In the genomic region with DNA sequence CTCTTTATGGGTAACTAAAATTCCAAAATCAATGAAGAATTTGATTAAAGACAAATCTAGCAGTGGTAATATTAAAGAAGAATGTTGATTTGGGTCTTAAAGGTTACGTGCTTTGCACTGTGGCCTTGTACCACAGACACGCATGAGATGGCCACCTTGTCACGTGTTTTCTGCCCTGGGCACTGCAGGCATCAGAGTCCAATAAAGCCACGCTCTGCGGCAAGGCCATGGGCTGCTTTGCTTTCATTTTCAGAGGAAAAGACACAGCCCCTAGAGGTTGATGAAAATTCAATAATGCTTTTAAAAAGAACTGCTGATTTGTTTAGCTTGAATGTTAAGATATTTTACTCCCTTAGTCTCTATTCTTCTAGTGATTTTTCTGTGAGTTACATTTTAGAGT, we compare ENCODE assay signal across 13 cellular contexts. TPM values are rescaled to one million over a fixed set of nuclear protein-coding genes. Genes with fewer than 3 reads are reported as not detected.
DNase-seq lines count a peak whose midpoint lies in the region; ATAC-seq, FAIRE-seq and TF ChIP-seq lines count a peak whose summit lies in the region.
"Had no signal": no experiment of that assay in that cellular context is flagged by ENCODE, and none has a peak within 500 bp of the region (broad histone marks: within the 10 kb centered on the region; RNA-seq: fewer than 3 reads in every experiment).

No MANE protein-coding gene starts in this region.

- no peaks in the 10 kb centered on the region for H4K20me1 ChIP-seq in K562 (replicated peaks; ENCODE audit: control insufficient read depth, insufficient read depth, low read length)

- no peaks in the 10 kb centered on the region for H3K9me1 ChIP-seq in K562 (ENCODE audit: control insufficient read depth, insufficient read depth, low read length)

- H3K4me1 ChIP-seq in K562 (replicated peaks in 1 of 2; ENCODE audit: control insufficient read depth in 2 of 2, insufficient read depth in 2 of 2, low read length in 2 of 2) (peaks cover 0 to 5% of the 10 kb centered on the region in 2 experiments; a peak in 3 of 5 replicates), neutrophil (ENCODE audit: control insufficient read depth in 1 of 2, insufficient read depth in 1 of 2, low read depth in 1 of 2, low read length in 1 of 2) (peaks cover 6 to 45% of the 10 kb centered on the region in 2 experiments)

- H3K27me3 ChIP-seq in K562 (ENCODE audit: control insufficient read depth in 2 of 2, insufficient read depth in 2 of 2, low read length in 2 of 2) (peaks cover 0 to 12% of the 10 kb centered on the region in 2 experiments; a peak in 2 of 5 replicates), neutrophil (no peaks in the 10 kb centered on the region)
- H3K27me3 ChIP-seq: stomach had no signal

- H2AFZ ChIP-seq in K562 (ENCODE audit: low read depth, low read length), result peak overlapping the region; percentile 28

- H3K9me3 ChIP-seq in K562 (replicated peaks; ENCODE audit: control insufficient read depth, insufficient read depth, low read depth, low read length), result no peaks in the 10 kb centered on the region
- no peaks in the 10 kb centered on the region for H3K9me3 ChIP-seq in neutrophil
- H3K9me3 ChIP-seq: stomach had no signal

- H3K4me3 ChIP-seq in K562, result no peak overlapping the region
- H3K4me3 ChIP-seq in neutrophil (ENCODE audit: low read depth in 1 of 2, low read length in 1 of 2), result no peak overlapping the region
- H3K4me3 ChIP-seq: stomach had no signal

- WGBS in K562 (ENCODE audit: insufficient coverage, low coverage, missing lambda C conversion rate), result 30% methylated on average over 5 of the region's 5 CpGs

- ATAC-seq in HG03565 (IDR thresholded peaks at IDR 0.05; ENCODE audit: unreplicated experiment), result peak; percentile 49
- ATAC-seq in K562, result peak; percentile 38; the same call in 2 of the 3 replicates
- ATAC-seq in HG03039 (IDR thresholded peaks at IDR 0.05; ENCODE audit: unreplicated experiment), result no peak

- BruUV-seq in K562 (replicated peaks; lab: Mats Ljungman, UMichigan), result no TSS peak

- no peak for FAIRE-seq in K562 (lab: Jason Lieb, UNC)

- H3K36me3 ChIP-seq in K562 (ENCODE audit: control insufficient read depth, insufficient read depth, low read length) (no peaks in the 10 kb centered on the region), neutrophil (no peaks in the 10 kb centered on the region)

- H3K4me2 ChIP-seq in K562 (ENCODE audit: insufficient read depth, low read length), result no peak overlapping the region

- intact Hi-C loops in K562 (cut with micrococcal nuclease), result loop anchor here (10.0 kb wide), 1 partner anchor 131 kb away; no protein-coding TSS in a partner anchor

- H3K9ac ChIP-seq in K562 (ENCODE audit: insufficient read depth in 1 of 2, low read depth in 2 of 2, low read length in 2 of 2), result no peak overlapping the region

- TF ChIP-seq EP300 in K562 (IDR thresholded peaks at IDR 0.05; ENCODE audit: low read length), result no peak

- no peak for TF ChIP-seq POLR2A in K562 (conservative IDR thresholded peaks at IDR 0.05)

- H3K27ac ChIP-seq in K562 (ENCODE audit: extremely low read depth, low read depth, low read length), result no peak overlapping the region
- H3K27ac ChIP-seq in neutrophil, result peak overlapping the region; percentile 28
- H3K27ac ChIP-seq: stomach had no signal

- no peaks in the 10 kb centered on the region for H3K79me2 ChIP-seq in K562 (ENCODE audit: control insufficient read depth, insufficient read depth, low read length)

- DNase-seq in EH (ENCODE audit: low read depth) (peak; percentile 65), K562 (ENCODE audit: extremely low read depth in 1 of 4, low spot score in 3 of 4) (no peak), kidney glomerular epithelial cell (lab: John Stamatoyannopoulos, UW) (no peak), T-helper 1 cell (no peak), NCI-H748 (lab: John Stamatoyannopoulos, UW; ENCODE audit: unreplicated experiment) (no peak)
- DNase-seq: activated T-cell treated with anti-CD3 and anti-CD28 coated beads for 4 hours, GF-D8, NCI-H1694, OCI-M1, stomach had no signal

- CTCF ChIA-PET in K562 (lab: Yijun Ruan, JAX; ENCODE audit: low intra/inter-chr PET ratio), result no interaction called here

- no peak for TF ChIP-seq CTCF in K562 (IDR thresholded peaks at IDR 0.05 in 2 of 3, conservative IDR thresholded peaks at IDR 0.05 in 1 of 3; ENCODE audit: insufficient read depth in 2 of 3, low read depth in 1 of 3, low read length in 3 of 3)
- TF ChIP-seq CTCF in neutrophil (IDR thresholded peaks at IDR 0.05), result no peak

- POLR2A ChIA-PET in K562 (lab: Yijun Ruan, JAX), result interaction anchor here (1.1 to 2.0 kb wide), 3 partner anchors 14 to 22 kb away, joined by 3 to 6 read pairs (median 4); no protein-coding TSS in a partner anchor

- TF ChIP-seq RAD21 in K562 (CRISPR knock-in tag; conservative IDR thresholded peaks at IDR 0.05 in 1 of 2, IDR thresholded peaks at IDR 0.05 in 1 of 2), result no peak

- in situ Hi-C loops in K562 (cut with MboI), result no loop called here

TF ChIP-seq in K562, 482 proteins besides CTCF, POLR2A, EP300 and RAD21:
- TF ChIP-seq TSC22D4 (tag; IDR thresholded peaks at IDR 0.05), result no peak
- TF ChIP-seq POLR3A (IDR thresholded peaks at IDR 0.05; ENCODE audit: borderline replicate concordance, extremely low read depth, insufficient read depth, insufficient read length), result no peak
- TF ChIP-seq, protein P1, sequence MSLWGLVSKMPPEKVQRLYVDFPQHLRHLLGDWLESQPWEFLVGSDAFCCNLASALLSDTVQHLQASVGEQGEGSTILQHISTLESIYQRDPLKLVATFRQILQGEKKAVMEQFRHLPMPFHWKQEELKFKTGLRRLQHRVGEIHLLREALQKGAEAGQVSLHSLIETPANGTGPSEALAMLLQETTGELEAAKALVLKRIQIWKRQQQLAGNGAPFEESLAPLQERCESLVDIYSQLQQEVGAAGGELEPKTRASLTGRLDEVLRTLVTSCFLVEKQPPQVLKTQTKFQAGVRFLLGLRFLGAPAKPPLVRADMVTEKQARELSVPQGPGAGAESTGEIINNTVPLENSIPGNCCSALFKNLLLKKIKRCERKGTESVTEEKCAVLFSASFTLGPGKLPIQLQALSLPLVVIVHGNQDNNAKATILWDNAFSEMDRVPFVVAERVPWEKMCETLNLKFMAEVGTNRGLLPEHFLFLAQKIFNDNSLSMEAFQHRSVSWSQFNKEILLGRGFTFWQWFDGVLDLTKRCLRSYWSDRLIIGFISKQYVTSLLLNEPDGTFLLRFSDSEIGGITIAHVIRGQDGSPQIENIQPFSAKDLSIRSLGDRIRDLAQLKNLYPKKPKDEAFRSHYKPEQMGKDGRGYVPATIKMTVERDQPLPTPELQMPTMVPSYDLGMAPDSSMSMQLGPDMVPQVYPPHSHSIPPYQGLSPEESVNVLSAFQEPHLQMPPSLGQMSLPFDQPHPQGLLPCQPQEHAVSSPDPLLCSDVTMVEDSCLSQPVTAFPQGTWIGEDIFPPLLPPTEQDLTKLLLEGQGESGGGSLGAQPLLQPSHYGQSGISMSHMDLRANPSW (CRISPR knock-in tag; IDR thresholded peaks at IDR 0.05), result no peak
- no peak for TF ChIP-seq NFE2 (IDR thresholded peaks at IDR 0.05; ENCODE audit: low read depth)

RNA-seq across cellular contexts. Expression of gene AOX1, which starts 30.4 kb away (rescaled TPM):
- total RNA-seq in K562 (2011; cell fraction: chromatin; rRNA removed; ENCODE audit: low replicate concordance), result not detected in 2 replicates
- total RNA-seq in K562 (2011; cell fraction: nucleolus; rRNA removed), result 0.92 TPM in 1 of 2 replicates, not detected in the other
- not detected in 2 replicates for total RNA-seq in K562 (2011; cell fraction: nucleoplasm; rRNA removed)
- total RNA-seq in K562 (2014; rRNA removed), result 0.16 TPM in 1 of 2 replicates, not detected in the other
- total RNA-seq in K562 (2014; rRNA removed; fragmentation: Illumina TruSeq; extraction: Trizol), result not detected in 2 replicates
- total RNA-seq in K562 (2015; rRNA removed; fragmentation: Illumina TruSeq; extraction: Trizol), result not detected in 2 replicates
- 0.55 and 0.69 TPM in 2 replicates for total RNA-seq in K562 (2021)
- 0.10 and 0.20 TPM in 2 replicates for polyA plus RNA-seq in K562 (2011; rRNA removed)
- polyA plus RNA-seq in K562 (2011; cell fraction: cytosol; rRNA removed), result 0.06 and 0.55 TPM in 2 replicates
- polyA plus RNA-seq in K562 (2011; cell fraction: nucleus; rRNA removed), result 0.23 and 0.37 TPM in 2 replicates
- polyA plus RNA-seq in K562 (2012), result 0.05 TPM in 1 of 2 replicates, not detected in the other
- polyA plus RNA-seq in K562 (2014; fragmentation: Illumina TruSeq; extraction: Trizol), result not detected in 2 replicates
- polyA plus RNA-seq in K562 (2014; fragmentation: Nextera tagmentation; extraction: Ambion mirVana), result under 1 TPM in 1 of 2 experiments, not detected in 1; 0.20 TPM
- polyA plus RNA-seq in K562 (2014; rRNA removed), result not detected in 2 replicates
- polyA minus RNA-seq in K562 (2011; rRNA and poly(A)+ RNA removed), result 0.04 and 0.63 TPM in 2 replicates
- 0.73 TPM in 1 of 2 replicates, not detected in the other for polyA minus RNA-seq in K562 (2011; cell fraction: cytosol; rRNA and poly(A)+ RNA removed)
- 0.11 and 0.13 TPM in 2 replicates for polyA minus RNA-seq in K562 (2011; cell fraction: nucleus; rRNA and poly(A)+ RNA removed)
